In the genomic region with DNA sequence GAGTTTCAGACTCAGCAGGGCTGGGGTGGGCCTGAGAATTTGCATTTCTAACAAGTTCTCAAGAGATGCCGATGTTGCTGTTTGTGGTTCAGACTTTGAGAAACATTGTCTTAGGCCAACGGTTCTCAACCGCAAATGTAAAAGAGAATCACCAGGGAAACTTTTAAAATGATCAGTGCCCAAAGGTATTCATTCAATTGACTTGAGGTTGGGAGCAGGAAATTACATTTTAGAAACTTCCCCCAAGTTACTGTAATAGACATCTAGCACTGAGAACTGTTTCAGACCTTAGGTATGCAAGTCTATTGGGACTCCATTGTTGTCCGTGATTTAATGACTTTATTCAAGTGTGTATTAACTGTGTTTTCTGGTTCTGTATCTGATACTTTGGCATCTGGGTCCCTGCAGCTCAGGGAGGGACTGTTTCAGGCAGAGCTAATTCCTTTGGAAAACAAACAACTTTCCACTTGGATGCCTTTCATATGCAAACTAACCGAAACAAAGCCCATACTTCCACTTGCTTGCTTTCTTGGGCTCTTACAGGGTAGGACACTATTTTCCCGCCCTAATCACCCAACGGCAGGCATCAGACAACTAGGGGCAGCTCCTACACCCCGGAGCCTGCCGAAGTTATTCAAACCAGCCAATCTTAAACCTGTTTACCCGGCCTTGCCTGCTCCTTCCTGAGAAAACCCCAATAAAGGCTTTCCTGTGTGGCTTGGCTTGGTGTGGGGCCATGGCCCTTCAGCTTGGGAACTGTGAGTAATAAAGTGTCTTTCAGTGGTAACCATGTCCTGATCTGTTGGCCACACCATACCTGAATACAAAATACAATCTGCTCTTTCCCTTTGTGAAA, we compare ENCODE assay signal across 1 cellular context.
TF ChIP-seq lines count a peak whose summit lies in the region.

No MANE protein-coding gene starts in this region.

TF ChIP-seq in H1, 55 proteins besides CTCF, POLR2A, EP300 and RAD21 (continued from another document):
- TF ChIP-seq GTF2F1 (IDR thresholded peaks at IDR 0.05; ENCODE audit: borderline replicate concordance, low read depth, low read length) (no peak), TEAD4 (IDR thresholded peaks at IDR 0.05; ENCODE audit: low read depth, low read length) (0 out of 2 replicates have a peak, but pooled peaks have one; percentile 4), EZH2 (IDR thresholded peaks at IDR 0.05; ENCODE audit: low read depth, low read length, severe bottlenecking) (no peak), CHD1 (IDR thresholded peaks at IDR 0.05; ENCODE audit: low read depth, low read length) (no peak), POLR2AphosphoS5 (IDR thresholded peaks at IDR 0.05; ENCODE audit: low read depth, low read length) (peak; percentile 62; the same call in 1 of the 2 replicates), GABPA (IDR thresholded peaks at IDR 0.05; ENCODE audit: borderline replicate concordance, insufficient read depth, low read length) (no peak), CBX8 (IDR thresholded peaks at IDR 0.05; ENCODE audit: borderline replicate concordance, low read depth, low read length) (no peak), MAFK (IDR thresholded peaks at IDR 0.05; ENCODE audit: low read depth, low read length) (no peak), TAF1 (IDR thresholded peaks at IDR 0.05; ENCODE audit: low read depth, low read length) (peak; percentile 36), SIN3A (conservative IDR thresholded peaks at IDR 0.05 in 1 of 2, IDR thresholded peaks at IDR 0.05 in 1 of 2; ENCODE audit: low read depth in 1 of 2, low read length in 2 of 2) (no peak), RFX5 (IDR thresholded peaks at IDR 0.05; ENCODE audit: borderline replicate concordance, low read depth, low read length) (no peak), POU5F1 (IDR thresholded peaks at IDR 0.05; ENCODE audit: low read depth, low read length) (peak; percentile 79), CBX5 (IDR thresholded peaks at IDR 0.05; ENCODE audit: low read depth, low read length) (no peak), JUN (IDR thresholded peaks at IDR 0.05; ENCODE audit: low read depth, low read length) (no peak), YY1 (IDR thresholded peaks at IDR 0.05; ENCODE audit: low read depth, low read length) (peak; percentile 43; the same call in 1 of the 2 replicates), SIRT6 (IDR thresholded peaks at IDR 0.05; ENCODE audit: low read length) (no peak), SRF (IDR thresholded peaks at IDR 0.05; ENCODE audit: low read depth, low read length) (no peak), SUZ12 (IDR thresholded peaks at IDR 0.05; ENCODE audit: low read length) (no peak), RNF2 (IDR thresholded peaks at IDR 0.05; ENCODE audit: borderline replicate concordance, low read depth, low read length, missing control alignments, poor library complexity, severe bottlenecking) (no peak), HDAC2 (IDR thresholded peaks at IDR 0.05; ENCODE audit: borderline replicate concordance in 1 of 2, low read depth in 2 of 2, low read length in 2 of 2) (no peak; a peak in 1 of 4 replicates), CTBP2 (IDR thresholded peaks at IDR 0.05; ENCODE audit: borderline replicate concordance, insufficient read depth, insufficient read length, low read length) (no peak), ZNF274 (IDR thresholded peaks at IDR 0.05; ENCODE audit: borderline replicate concordance, extremely low read depth, low read length) (no peak), TBP (IDR thresholded peaks at IDR 0.05; ENCODE audit: low read depth, low read length) (peak; percentile 55; the same call in 1 of the 2 replicates), BACH1 (IDR thresholded peaks at IDR 0.05; ENCODE audit: low read length) (no peak), TCF12 (IDR thresholded peaks at IDR 0.05; ENCODE audit: low read depth, low read length) (no peak), RXRA (IDR thresholded peaks at IDR 0.05; ENCODE audit: insufficient read depth, low read depth, low read length) (no peak), RBBP5 (IDR thresholded peaks at IDR 0.05; ENCODE audit: borderline replicate concordance, low read depth, low read length) (no peak), SAP30 (IDR thresholded peaks at IDR 0.05; ENCODE audit: insufficient read depth, insufficient replicate concordance, low read length) (no peak), NRF1 (IDR thresholded peaks at IDR 0.05; ENCODE audit: low read depth, low read length) (no peak), NANOG (IDR thresholded peaks at IDR 0.05; ENCODE audit: insufficient read depth, low read depth, low read length, poor library complexity, severe bottlenecking) (no peak), CREB1 (IDR thresholded peaks at IDR 0.05) (no peak), TAF7 (optimal IDR thresholded peaks at IDR 0.05; ENCODE audit: borderline replicate concordance, low read depth, low read length) (no peak)
- TF ChIP-seq, protein P1, sequence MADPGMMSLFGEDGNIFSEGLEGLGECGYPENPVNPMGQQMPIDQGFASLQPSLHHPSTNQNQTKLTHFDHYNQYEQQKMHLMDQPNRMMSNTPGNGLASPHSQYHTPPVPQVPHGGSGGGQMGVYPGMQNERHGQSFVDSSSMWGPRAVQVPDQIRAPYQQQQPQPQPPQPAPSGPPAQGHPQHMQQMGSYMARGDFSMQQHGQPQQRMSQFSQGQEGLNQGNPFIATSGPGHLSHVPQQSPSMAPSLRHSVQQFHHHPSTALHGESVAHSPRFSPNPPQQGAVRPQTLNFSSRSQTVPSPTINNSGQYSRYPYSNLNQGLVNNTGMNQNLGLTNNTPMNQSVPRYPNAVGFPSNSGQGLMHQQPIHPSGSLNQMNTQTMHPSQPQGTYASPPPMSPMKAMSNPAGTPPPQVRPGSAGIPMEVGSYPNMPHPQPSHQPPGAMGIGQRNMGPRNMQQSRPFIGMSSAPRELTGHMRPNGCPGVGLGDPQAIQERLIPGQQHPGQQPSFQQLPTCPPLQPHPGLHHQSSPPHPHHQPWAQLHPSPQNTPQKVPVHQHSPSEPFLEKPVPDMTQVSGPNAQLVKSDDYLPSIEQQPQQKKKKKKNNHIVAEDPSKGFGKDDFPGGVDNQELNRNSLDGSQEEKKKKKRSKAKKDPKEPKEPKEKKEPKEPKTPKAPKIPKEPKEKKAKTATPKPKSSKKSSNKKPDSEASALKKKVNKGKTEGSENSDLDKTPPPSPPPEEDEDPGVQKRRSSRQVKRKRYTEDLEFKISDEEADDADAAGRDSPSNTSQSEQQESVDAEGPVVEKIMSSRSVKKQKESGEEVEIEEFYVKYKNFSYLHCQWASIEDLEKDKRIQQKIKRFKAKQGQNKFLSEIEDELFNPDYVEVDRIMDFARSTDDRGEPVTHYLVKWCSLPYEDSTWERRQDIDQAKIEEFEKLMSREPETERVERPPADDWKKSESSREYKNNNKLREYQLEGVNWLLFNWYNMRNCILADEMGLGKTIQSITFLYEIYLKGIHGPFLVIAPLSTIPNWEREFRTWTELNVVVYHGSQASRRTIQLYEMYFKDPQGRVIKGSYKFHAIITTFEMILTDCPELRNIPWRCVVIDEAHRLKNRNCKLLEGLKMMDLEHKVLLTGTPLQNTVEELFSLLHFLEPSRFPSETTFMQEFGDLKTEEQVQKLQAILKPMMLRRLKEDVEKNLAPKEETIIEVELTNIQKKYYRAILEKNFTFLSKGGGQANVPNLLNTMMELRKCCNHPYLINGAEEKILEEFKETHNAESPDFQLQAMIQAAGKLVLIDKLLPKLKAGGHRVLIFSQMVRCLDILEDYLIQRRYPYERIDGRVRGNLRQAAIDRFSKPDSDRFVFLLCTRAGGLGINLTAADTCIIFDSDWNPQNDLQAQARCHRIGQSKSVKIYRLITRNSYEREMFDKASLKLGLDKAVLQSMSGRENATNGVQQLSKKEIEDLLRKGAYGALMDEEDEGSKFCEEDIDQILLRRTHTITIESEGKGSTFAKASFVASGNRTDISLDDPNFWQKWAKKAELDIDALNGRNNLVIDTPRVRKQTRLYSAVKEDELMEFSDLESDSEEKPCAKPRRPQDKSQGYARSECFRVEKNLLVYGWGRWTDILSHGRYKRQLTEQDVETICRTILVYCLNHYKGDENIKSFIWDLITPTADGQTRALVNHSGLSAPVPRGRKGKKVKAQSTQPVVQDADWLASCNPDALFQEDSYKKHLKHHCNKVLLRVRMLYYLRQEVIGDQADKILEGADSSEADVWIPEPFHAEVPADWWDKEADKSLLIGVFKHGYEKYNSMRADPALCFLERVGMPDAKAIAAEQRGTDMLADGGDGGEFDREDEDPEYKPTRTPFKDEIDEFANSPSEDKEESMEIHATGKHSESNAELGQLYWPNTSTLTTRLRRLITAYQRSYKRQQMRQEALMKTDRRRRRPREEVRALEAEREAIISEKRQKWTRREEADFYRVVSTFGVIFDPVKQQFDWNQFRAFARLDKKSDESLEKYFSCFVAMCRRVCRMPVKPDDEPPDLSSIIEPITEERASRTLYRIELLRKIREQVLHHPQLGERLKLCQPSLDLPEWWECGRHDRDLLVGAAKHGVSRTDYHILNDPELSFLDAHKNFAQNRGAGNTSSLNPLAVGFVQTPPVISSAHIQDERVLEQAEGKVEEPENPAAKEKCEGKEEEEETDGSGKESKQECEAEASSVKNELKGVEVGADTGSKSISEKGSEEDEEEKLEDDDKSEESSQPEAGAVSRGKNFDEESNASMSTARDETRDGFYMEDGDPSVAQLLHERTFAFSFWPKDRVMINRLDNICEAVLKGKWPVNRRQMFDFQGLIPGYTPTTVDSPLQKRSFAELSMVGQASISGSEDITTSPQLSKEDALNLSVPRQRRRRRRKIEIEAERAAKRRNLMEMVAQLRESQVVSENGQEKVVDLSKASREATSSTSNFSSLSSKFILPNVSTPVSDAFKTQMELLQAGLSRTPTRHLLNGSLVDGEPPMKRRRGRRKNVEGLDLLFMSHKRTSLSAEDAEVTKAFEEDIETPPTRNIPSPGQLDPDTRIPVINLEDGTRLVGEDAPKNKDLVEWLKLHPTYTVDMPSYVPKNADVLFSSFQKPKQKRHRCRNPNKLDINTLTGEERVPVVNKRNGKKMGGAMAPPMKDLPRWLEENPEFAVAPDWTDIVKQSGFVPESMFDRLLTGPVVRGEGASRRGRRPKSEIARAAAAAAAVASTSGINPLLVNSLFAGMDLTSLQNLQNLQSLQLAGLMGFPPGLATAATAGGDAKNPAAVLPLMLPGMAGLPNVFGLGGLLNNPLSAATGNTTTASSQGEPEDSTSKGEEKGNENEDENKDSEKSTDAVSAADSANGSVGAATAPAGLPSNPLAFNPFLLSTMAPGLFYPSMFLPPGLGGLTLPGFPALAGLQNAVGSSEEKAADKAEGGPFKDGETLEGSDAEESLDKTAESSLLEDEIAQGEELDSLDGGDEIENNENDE (IDR thresholded peaks at IDR 0.05; ENCODE audit: insufficient replicate concordance, low read length), result peak; percentile 72
- TF ChIP-seq, protein P2, sequence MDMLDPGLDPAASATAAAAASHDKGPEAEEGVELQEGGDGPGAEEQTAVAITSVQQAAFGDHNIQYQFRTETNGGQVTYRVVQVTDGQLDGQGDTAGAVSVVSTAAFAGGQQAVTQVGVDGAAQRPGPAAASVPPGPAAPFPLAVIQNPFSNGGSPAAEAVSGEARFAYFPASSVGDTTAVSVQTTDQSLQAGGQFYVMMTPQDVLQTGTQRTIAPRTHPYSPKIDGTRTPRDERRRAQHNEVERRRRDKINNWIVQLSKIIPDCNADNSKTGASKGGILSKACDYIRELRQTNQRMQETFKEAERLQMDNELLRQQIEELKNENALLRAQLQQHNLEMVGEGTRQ (IDR thresholded peaks at IDR 0.05; ENCODE audit: low read length), result no peak
- TF ChIP-seq, protein P3, sequence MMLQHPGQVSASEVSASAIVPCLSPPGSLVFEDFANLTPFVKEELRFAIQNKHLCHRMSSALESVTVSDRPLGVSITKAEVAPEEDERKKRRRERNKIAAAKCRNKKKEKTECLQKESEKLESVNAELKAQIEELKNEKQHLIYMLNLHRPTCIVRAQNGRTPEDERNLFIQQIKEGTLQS (IDR thresholded peaks at IDR 0.05; ENCODE audit: insufficient read depth, low read depth, low read length), result no peak
- TF ChIP-seq, protein P4, sequence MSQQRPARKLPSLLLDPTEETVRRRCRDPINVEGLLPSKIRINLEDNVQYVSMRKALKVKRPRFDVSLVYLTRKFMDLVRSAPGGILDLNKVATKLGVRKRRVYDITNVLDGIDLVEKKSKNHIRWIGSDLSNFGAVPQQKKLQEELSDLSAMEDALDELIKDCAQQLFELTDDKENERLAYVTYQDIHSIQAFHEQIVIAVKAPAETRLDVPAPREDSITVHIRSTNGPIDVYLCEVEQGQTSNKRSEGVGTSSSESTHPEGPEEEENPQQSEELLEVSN (IDR thresholded peaks at IDR 0.05), result peak; percentile 93
- TF ChIP-seq, protein P5, sequence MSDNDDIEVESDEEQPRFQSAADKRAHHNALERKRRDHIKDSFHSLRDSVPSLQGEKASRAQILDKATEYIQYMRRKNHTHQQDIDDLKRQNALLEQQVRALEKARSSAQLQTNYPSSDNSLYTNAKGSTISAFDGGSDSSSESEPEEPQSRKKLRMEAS (IDR thresholded peaks at IDR 0.05), result no peak
